Comparison of ENCODE assay signal across 8 cellular contexts in genomic region chr6:38773338-38773737, GRCh38. TPM values are rescaled to one million over a fixed set of nuclear protein-coding genes. Genes with fewer than 3 reads are reported as not detected.
DNase-seq lines count a peak whose midpoint lies in the region; ATAC-seq and TF ChIP-seq lines count a peak whose summit lies in the region.
"Had no signal": no experiment of that assay in that cellular context is flagged by ENCODE, and none has a peak within 500 bp of the region (broad histone marks: within the 10 kb centered on the region; RNA-seq: fewer than 3 reads in every experiment).

No MANE protein-coding gene starts in this region.

- no peak overlapping the region for H3K27ac ChIP-seq in body of pancreas
- no peak overlapping the region for H3K27ac ChIP-seq in neural progenitor cell
- no peak overlapping the region for H3K27ac ChIP-seq in ascending aorta

- H3K9me3 ChIP-seq in body of pancreas = no peaks in the 10 kb centered on the region
- H3K9me3 ChIP-seq in neural progenitor cell (ENCODE audit: low read depth) = no peaks in the 10 kb centered on the region
- no peaks in the 10 kb centered on the region for H3K9me3 ChIP-seq in ascending aorta

- H3K36me3 ChIP-seq in body of pancreas (replicated peaks in 1 of 2; ENCODE audit: insufficient read depth in 1 of 2, low read depth in 2 of 2) = no peaks in the 10 kb centered on the region
- H3K36me3 ChIP-seq in neural progenitor cell = no peaks in the 10 kb centered on the region
- no peaks in the 10 kb centered on the region for H3K36me3 ChIP-seq in ascending aorta

- no peak for ATAC-seq in body of pancreas

- no peak for TF ChIP-seq POLR2A in body of pancreas (IDR thresholded peaks at IDR 0.05)
- no peak for TF ChIP-seq POLR2A in lower leg skin (IDR thresholded peaks at IDR 0.05)

- H3K4me1 Mint-ChIP-seq in neural progenitor cell = no peaks in the 10 kb centered on the region

- H3K27me3 Mint-ChIP-seq in neural progenitor cell (ENCODE audit: insufficient read depth, low read depth) = no peaks in the 10 kb centered on the region

- H3K27ac Mint-ChIP-seq in neural progenitor cell = no peak overlapping the region

- 61 to 65% methylated on average over 3 of the region's 3 CpGs for WGBS in body of pancreas, 2 donors
- WGBS in lower leg skin, 2 donors = 75 to 85% methylated on average over 3 of the region's 3 CpGs

- H3K27me3 ChIP-seq in body of pancreas (no peaks in the 10 kb centered on the region), neural progenitor cell (peaks cover under 1% of the 10 kb centered on the region), ascending aorta (no peaks in the 10 kb centered on the region)

- H3K9ac ChIP-seq in neural progenitor cell = no peak overlapping the region

- CTCF ChIA-PET in GM10248 (lab: Yijun Ruan, JAX) = interaction anchor here (0.8 to 3.4 kb wide), 24 partner anchors 9 to 952 kb away, joined by 3 to 21 read pairs (median 4); partner anchors contain the start of genes DNAH8 and SAYSD1

- no peaks in the 10 kb centered on the region for H4K20me1 ChIP-seq in neural progenitor cell (ENCODE audit: low read depth)

- no peak overlapping the region for H3K4me3 ChIP-seq in Jurkat, Clone E6-1 (ENCODE audit: low read length)
- H3K4me3 ChIP-seq in body of pancreas = no peak overlapping the region
- H3K4me3 ChIP-seq in neural progenitor cell = no peak overlapping the region
- H3K4me3 ChIP-seq in ascending aorta = no peak overlapping the region
- H3K4me3 ChIP-seq in lower leg skin (ENCODE audit: low read depth, poor library complexity, severe bottlenecking) = no peak overlapping the region

- TF ChIP-seq CTCF in GM10248 (IDR thresholded peaks at IDR 0.05; ENCODE audit: control extremely low read depth, extremely low read depth, low read depth, missing control alignments) = peak; percentile 52
- peak in 4 of 7 experiments; percentile 9 to 20 (median 12) for TF ChIP-seq CTCF in body of pancreas (IDR thresholded peaks at IDR 0.05)
- TF ChIP-seq CTCF in neural progenitor cell (IDR thresholded peaks at IDR 0.05) = peak; percentile 67
- no peak for TF ChIP-seq CTCF in ascending aorta (IDR thresholded peaks at IDR 0.05)
- no peak for TF ChIP-seq CTCF in lower leg skin (IDR thresholded peaks at IDR 0.05)

- no peaks in the 10 kb centered on the region for H3K79me2 ChIP-seq in neural progenitor cell (ENCODE audit: low read depth)

- POLR2A ChIA-PET in GM10248 (lab: Yijun Ruan, JAX) = no interaction called here

- H2AFZ ChIP-seq in neural progenitor cell (replicated peaks) = no peak overlapping the region

- H3K4me3 Mint-ChIP-seq in neural progenitor cell = no peak overlapping the region

- H3K4me1 ChIP-seq in body of pancreas (no peaks in the 10 kb centered on the region), neural progenitor cell (no peaks in the 10 kb centered on the region), ascending aorta (no peaks in the 10 kb centered on the region)

- H3K36me3 Mint-ChIP-seq in neural progenitor cell = no peaks in the 10 kb centered on the region

- no peak overlapping the region for H3K4me2 ChIP-seq in neural progenitor cell

- H3F3A ChIP-seq in neural progenitor cell (ENCODE audit: low read depth) = no peaks in the 10 kb centered on the region

- H3K9me3 Mint-ChIP-seq in neural progenitor cell = no peaks in the 10 kb centered on the region

- intact Hi-C loops in body of pancreas (cut with DNase I) (no loop called here), ascending aorta (cut with DNase I) (no loop called here), lower leg skin (cut with DNase I; ENCODE audit: low total_unique reads) (no loop called here)

- DNase-seq in GM10248 (ENCODE audit: extremely low spot score) (peak; percentile 25), body of pancreas (peak in 1 of 4 donors; percentile 13), neural progenitor cell (ENCODE audit: low spot score) (peak; percentile 59), Ammon's horn (ENCODE audit: low spot score) (no peak), ascending aorta (ENCODE audit: low spot score in 2 of 2) (no peak), lower leg skin (ENCODE audit: low spot score in 2 of 2) (no peak)
- DNase-seq in Jurkat, Clone E6-1 (ENCODE audit: low read depth, low spot score) = peak; percentile 11
- DNase-seq: NCI-H774 had no signal

RNA-seq across cellular contexts. Expression of gene DNAH8, which starts 58.2 kb away (rescaled TPM):
- not detected for polyA plus RNA-seq in Jurkat, Clone E6-1 (2012; ENCODE audit: insufficient read depth, insufficient read length)
- not detected for total RNA-seq in body of pancreas
- 0.09 and 1.1 TPM in 2 replicates for total RNA-seq in neural progenitor cell (ENCODE audit: low replicate concordance)
- not detected for total RNA-seq in ascending aorta
- total RNA-seq in lower leg skin = under 1 TPM; 0.02 to 0.19 (median 0.08) TPM

Comparison
In these comparisons a context has a peak if more than half of its experiments do, and no peak if none do; other contexts are left out.
1. DNase-seq: peak in GM10248 (single experiment), Jurkat, Clone E6-1 (single experiment) and neural progenitor cell (single experiment); none in Ammon's horn (single experiment), ascending aorta (0 of 2) and lower leg skin (0 of 2).
2. CTCF ChIP-seq: peak in GM10248 (single experiment), body of pancreas (4 of 7) and neural progenitor cell (single experiment); none in ascending aorta (0 of 3) and lower leg skin (0 of 3).